ENCODE assay signal across 8 cellular contexts in the genomic region with DNA sequence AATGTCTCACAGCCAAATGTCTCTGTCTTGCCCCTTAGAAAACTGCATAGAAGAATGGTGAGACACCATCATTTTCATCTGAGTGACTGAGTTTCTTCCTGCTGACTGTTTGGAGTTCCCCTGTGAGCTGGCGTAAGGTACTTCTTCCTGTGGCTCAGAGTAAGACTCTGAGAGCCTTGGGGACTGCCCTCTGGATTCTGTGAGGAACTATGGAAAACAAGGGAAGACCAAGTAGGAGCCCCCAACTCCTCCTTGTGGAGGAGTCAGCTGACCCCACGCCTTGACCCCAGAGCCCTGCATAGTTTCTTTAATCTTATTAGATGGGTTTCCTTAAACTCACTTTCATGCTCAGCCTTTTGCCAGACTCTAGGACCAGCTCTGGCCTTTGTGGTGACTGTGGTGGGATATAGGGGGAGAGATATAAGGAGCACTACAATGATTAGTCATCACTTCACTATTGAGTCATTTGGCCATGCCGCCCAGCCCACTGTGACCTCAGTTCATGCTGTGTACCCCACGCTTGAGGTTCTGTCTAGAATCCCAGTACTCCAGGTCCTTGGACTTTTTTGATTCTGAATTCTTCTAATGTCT. TPM values are rescaled to one million over a fixed set of nuclear protein-coding genes. Genes with fewer than 3 reads are reported as not detected.
DNase-seq lines count a peak whose midpoint lies in the region; ATAC-seq and TF ChIP-seq lines count a peak whose summit lies in the region.

No MANE protein-coding gene starts in this region.

- no peaks in the 10 kb centered on the region for H3K27me3 Mint-ChIP-seq in T-helper 1 cell treated with Interleukin-12 subunit alpha and Interleukin-12 subunit beta and Interleukin-4 antibody, amounts not matched to agents 30 μg/mL and 1 μg/mL, for 36 hours (ENCODE audit: low read depth)

- ATAC-seq in GM18909 (IDR thresholded peaks at IDR 0.05; ENCODE audit: poor library complexity, unreplicated experiment) (peak; percentile 81), HG03025 (IDR thresholded peaks at IDR 0.05; ENCODE audit: low FRiP score, unreplicated experiment) (peak; percentile 78)

- CTCF ChIA-PET in GM10248 (lab: Yijun Ruan, JAX), result interaction anchor here (1.0 to 3.4 kb wide), 6 partner anchors 9 to 49 kb away, joined by 3 to 12 read pairs (median 4); no protein-coding TSS in a partner anchor

- H3K4me1 Mint-ChIP-seq in T-helper 1 cell treated with Interleukin-12 subunit alpha and Interleukin-12 subunit beta and Interleukin-4 antibody, amounts not matched to agents 30 μg/mL and 1 μg/mL, for 36 hours (ENCODE audit: low read depth), result peaks cover 85% of the 10 kb centered on the region

- H3K4me3 Mint-ChIP-seq in T-helper 1 cell treated with Interleukin-12 subunit alpha and Interleukin-12 subunit beta and Interleukin-4 antibody, amounts not matched to agents 30 μg/mL and 1 μg/mL, for 36 hours, result peak overlapping the region; percentile 29

- peaks cover 32% of the 10 kb centered on the region for H3K36me3 Mint-ChIP-seq in T-helper 1 cell treated with Interleukin-12 subunit alpha and Interleukin-12 subunit beta and Interleukin-4 antibody, amounts not matched to agents 30 μg/mL and 1 μg/mL, for 36 hours (ENCODE audit: low read depth)

- peak; percentile 84 for DNase-seq in brain microvascular endothelial cell
- DNase-seq in stimulated activated CD8-positive, alpha-beta memory T cell treated with anti-CD3 and anti-CD28 coated beads, Interleukin-12 subunit alpha, Interleukin-12 subunit beta, amount 100 ng/mL, for 4 hours (ENCODE audit: low read depth), result peak; percentile 24
- no peak for DNase-seq in NCI-H1694 treated with DMSO at 0.1 percent for 48 hours (lab: John Stamatoyannopoulos, UW)
- no peak for DNase-seq in GM10248 (ENCODE audit: extremely low spot score)
- DNase-seq in G401 (ENCODE audit: low spot score), result no peak

- H3K27ac Mint-ChIP-seq in T-helper 1 cell treated with Interleukin-12 subunit alpha and Interleukin-12 subunit beta and Interleukin-4 antibody, amounts not matched to agents 30 μg/mL and 1 μg/mL, for 36 hours, result peak overlapping the region; percentile 95

- H3K27me3 ChIP-seq in brain microvascular endothelial cell (replicated peaks), result no peaks in the 10 kb centered on the region

- peak overlapping the region; percentile 76 for H3K27ac ChIP-seq in brain microvascular endothelial cell

- POLR2A ChIA-PET in GM10248 (lab: Yijun Ruan, JAX), result no interaction called here

- no peaks in the 10 kb centered on the region for H3K36me3 ChIP-seq in brain microvascular endothelial cell (replicated peaks)

- in situ Hi-C loops in brain microvascular endothelial cell (cut with HindIII; ENCODE audit: low pct_ligation_motif_present, low sequenced_read_pairs) (no loop called here), G401 (cut with HindIII; ENCODE audit: low sequenced_read_pairs) (no loop called here)

- H3K4me3 ChIP-seq in brain microvascular endothelial cell (ENCODE audit: low read depth, low read length), result no peak overlapping the region

- no peaks in the 10 kb centered on the region for H3K9me3 Mint-ChIP-seq in T-helper 1 cell treated with Interleukin-12 subunit alpha and Interleukin-12 subunit beta and Interleukin-4 antibody, amounts not matched to agents 30 μg/mL and 1 μg/mL, for 36 hours

- TF ChIP-seq CTCF in brain microvascular endothelial cell (IDR thresholded peaks at IDR 0.05; ENCODE audit: low read depth, low read length, missing control alignments), result no peak
- no peak for TF ChIP-seq CTCF in GM10248 (IDR thresholded peaks at IDR 0.05; ENCODE audit: control extremely low read depth, extremely low read depth, low read depth, missing control alignments)

RNA-seq across cellular contexts. Expression of a gene that starts 51.8 kb away (rescaled TPM):
- total RNA-seq in G401 (2014; rRNA removed; shearing (Covaris generic)), result 11.5 and 19.3 TPM in 2 replicates

Comparison
In these comparisons a context has a peak if more than half of its experiments do, and no peak if none do; other contexts are left out.
1. DNase-seq: peak in brain microvascular endothelial cell (single experiment) and stimulated activated CD8-positive, alpha-beta memory T cell treated with anti-CD3 and anti-CD28 coated beads, Interleukin-12 subunit alpha, Interleukin-12 subunit beta, amount 100 ng/mL, for 4 hours (single experiment); none in NCI-H1694 treated with DMSO at 0.1 percent for 48 hours (single experiment), GM10248 (single experiment) and G401 (single experiment).